9 cellular contexts compared by ENCODE assay signal in genomic region chr11:31958086-31958735, GRCh38.
DNase-seq lines count a peak whose midpoint lies in the region; ATAC-seq and TF ChIP-seq lines count a peak whose summit lies in the region.
"Had no signal": no experiment of that assay in that cellular context is flagged by ENCODE, and none has a peak within 500 bp of the region (broad histone marks: within the 10 kb centered on the region; RNA-seq: fewer than 3 reads in every experiment).

No MANE protein-coding gene starts in this region.

- H3K4me1 ChIP-seq in aorta (ENCODE audit: control insufficient read depth in 1 of 2, insufficient read depth in 2 of 2, low read length in 2 of 2): no peaks in the 10 kb centered on the region

- 27 to 28% methylated on average over 15 of the region's 15 CpGs for WGBS in aorta, 2 donors

- no peak overlapping the region for H3K4me3 ChIP-seq in aorta (ENCODE audit: low read length in 2 of 2)
- H3K4me3 ChIP-seq: skin epidermis had no signal

- H3K36me3 ChIP-seq in aorta (ENCODE audit: control insufficient read depth in 1 of 2, insufficient read depth in 2 of 2, low read length in 1 of 2): no peaks in the 10 kb centered on the region

- ATAC-seq in GM18508 (IDR thresholded peaks at IDR 0.05; ENCODE audit: insufficient read depth, unreplicated experiment) (peak; percentile 71), HG02885 (IDR thresholded peaks at IDR 0.05; ENCODE audit: poor library complexity, unreplicated experiment) (peak; percentile 85), omental fat pad (ENCODE audit: low FRiP score) (peak; percentile 47), aorta (ENCODE audit: low FRiP score) (no peak)

- no peak for TF ChIP-seq CTCF in omental fat pad (IDR thresholded peaks at IDR 0.05)

- in situ Hi-C loops in ACHN (cut with HindIII; ENCODE audit: low pct_ligation_motif_present, low pct_unique_long_range_greater_than_20kb, low sequenced_read_pairs): no loop called here

- no peaks in the 10 kb centered on the region for H3K27me3 ChIP-seq in aorta (ENCODE audit: control insufficient read depth in 1 of 2, insufficient read depth in 2 of 2, low read length in 1 of 2)

- peak; percentile 38 for DNase-seq in ACHN
- DNase-seq in NCI-H82 (lab: John Stamatoyannopoulos, UW): peak; percentile 77
- peak; percentile 11 to 21 for DNase-seq in activated T-helper 1 cell treated with anti-CD3 and anti-CD28 coated beads, Interleukin-2, amount 50 U/mL, for 16 hours (ENCODE audit: low read depth in 1 of 2, low spot score in 1 of 2)
- peak; percentile 19 for DNase-seq in foreskin melanocyte
- DNase-seq in omental fat pad (ENCODE audit: low spot score): no peak
- peak; percentile 58 to 85 for DNase-seq in aorta

- no peaks in the 10 kb centered on the region for H3K9me3 ChIP-seq in aorta (ENCODE audit: control insufficient read depth, low read length)

- intact Hi-C loops in aorta (cut with DNase I): no loop called here

- H3K27ac ChIP-seq in aorta (ENCODE audit: low read depth in 1 of 2, low read length in 2 of 2): no peak overlapping the region
- H3K27ac ChIP-seq: skin epidermis had no signal
